18 cellular contexts compared by ENCODE assay signal in the genomic region with DNA sequence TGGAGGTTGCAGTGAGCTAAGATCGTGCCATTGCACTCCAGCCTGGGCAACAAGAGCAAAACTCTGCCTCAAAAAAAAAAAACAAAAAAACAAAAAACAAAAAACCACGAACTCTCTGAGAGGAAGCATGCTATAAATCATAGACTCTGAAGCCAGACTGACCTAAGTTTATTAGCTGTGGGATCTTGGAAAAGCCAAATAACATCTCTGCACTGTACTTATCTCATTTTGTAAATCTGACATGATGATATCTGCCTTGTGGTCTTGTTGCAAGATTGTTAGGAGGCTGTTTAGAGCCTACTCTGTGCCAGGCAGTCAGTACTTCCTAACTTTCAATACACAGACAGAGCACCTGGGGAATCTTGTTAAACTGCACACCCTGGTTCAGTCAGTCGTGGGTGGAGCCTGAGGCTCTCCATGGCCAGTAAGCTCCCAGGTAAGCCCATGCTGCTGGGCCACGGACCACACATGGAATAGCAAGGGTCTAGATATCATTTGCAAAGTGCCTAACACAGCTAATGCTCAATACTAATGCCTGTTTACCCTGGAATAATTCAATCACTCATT.
"Had no signal": no experiment of that assay in that cellular context is flagged by ENCODE, and none has a peak within 500 bp of the region (broad histone marks: within the 10 kb centered on the region; RNA-seq: fewer than 3 reads in every experiment).

No MANE protein-coding gene starts in this region.

- H3K9me3 ChIP-seq: ascending aorta, breast epithelium, gastroesophageal sphincter, heart right ventricle, left ventricle myocardium inferior, pancreas, stomach had no signal

- H3K36me3 ChIP-seq: ascending aorta, breast epithelium, gastroesophageal sphincter, left ventricle myocardium inferior, pancreas, stomach had no signal

- ATAC-seq: activated T-cell treated with anti-CD3 and anti-CD28 coated beads, Interleukin-2, amount 50 U/mL, for 72 hours; gastroesophageal sphincter; heart right ventricle; naive thymus-derived CD8-positive, alpha-beta T cell; pancreas; sciatic nerve had no signal

- H3K27ac ChIP-seq: ascending aorta, breast epithelium, gastroesophageal sphincter, heart right ventricle, left ventricle myocardium inferior, pancreas, stomach had no signal

- H3K4me3 ChIP-seq: ascending aorta, breast epithelium, gastroesophageal sphincter, heart right ventricle, left ventricle myocardium inferior, pancreas, smooth muscle cell, stomach had no signal

- DNase-seq: activated CD4-positive, alpha-beta T cell treated with anti-CD3 and anti-CD28 coated beads, Interleukin-2, amount 50 U/mL, for 4 hours; activated effector memory CD4-positive, alpha-beta T cell treated with anti-CD3 and anti-CD28 coated beads, Interleukin-2, amount 50 U/mL, for 16 hours; activated naive CD4-positive, alpha-beta T cell treated with anti-CD3 and anti-CD28 coated beads, Interleukin-2, amount 50 U/mL, for 16 hours; activated T-cell treated with anti-CD3 and anti-CD28 coated beads, Interleukin-2, amount 50 U/mL, for 72 hours; cerebellar nuclear complex; cortex of kidney; heart right ventricle; kidney glomerular epithelial cell; left ventricle myocardium inferior; naive thymus-derived CD8-positive, alpha-beta T cell; pancreas; stimulated activated CD4-positive, alpha-beta T cell treated with anti-CD3 and anti-CD28 coated beads, Interleukin-4, amount 100 ng/mL, for 1 hour; stomach had no signal

- H3K27me3 ChIP-seq: ascending aorta, gastroesophageal sphincter, pancreas had no signal

- H3K4me1 ChIP-seq: ascending aorta, breast epithelium, gastroesophageal sphincter, heart right ventricle, left ventricle myocardium inferior, pancreas, stomach had no signal
